Comparison of ENCODE assay signal across 9 cellular contexts in the genomic region with DNA sequence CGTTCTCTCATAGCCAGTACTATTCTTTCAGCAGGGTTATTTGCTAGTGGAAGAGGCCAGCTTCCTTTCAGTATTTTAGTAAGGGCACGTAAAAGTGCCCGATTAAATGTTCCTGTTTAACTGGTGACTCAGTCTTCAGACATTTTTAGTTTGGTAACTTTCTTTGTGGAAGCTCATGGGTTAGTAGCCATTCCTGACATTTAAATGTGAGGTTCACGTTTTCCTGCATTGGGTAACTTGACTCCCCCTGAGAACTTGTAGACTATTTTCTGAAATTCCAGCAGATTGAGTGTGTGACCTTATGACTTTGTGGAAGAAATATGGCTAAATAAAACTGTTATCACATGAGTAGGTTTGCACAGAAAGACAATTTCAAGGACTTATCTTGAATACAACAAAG. TPM values are rescaled to one million over a fixed set of nuclear protein-coding genes. Genes with fewer than 3 reads are reported as not detected.
DNase-seq lines count a peak whose midpoint lies in the region; ATAC-seq, FAIRE-seq and TF ChIP-seq lines count a peak whose summit lies in the region.
"Had no signal": no experiment of that assay in that cellular context is flagged by ENCODE, and none has a peak within 500 bp of the region (broad histone marks: within the 10 kb centered on the region; RNA-seq: fewer than 3 reads in every experiment).

No MANE protein-coding gene starts in this region.

- H3K4me1 Mint-ChIP-seq in activated naive CD8-positive, alpha-beta T cell treated with anti-CD3 and anti-CD28 coated beads, Interleukin-2, amount 50 U/mL, for 24 hours: peaks cover 49% of the 10 kb centered on the region

- no peaks in the 10 kb centered on the region for H3K9me3 ChIP-seq in A549
- H3K9me3 ChIP-seq in MM.1S (replicated peaks; ENCODE audit: insufficient read depth, low read length): no peaks in the 10 kb centered on the region
- H3K9me3 ChIP-seq in muscle layer of colon (ENCODE audit: low read length): no peaks in the 10 kb centered on the region
- H3K9me3 ChIP-seq: BLaER1 had no signal

- no peaks in the 10 kb centered on the region for H3K27me3 Mint-ChIP-seq in activated naive CD8-positive, alpha-beta T cell treated with anti-CD3 and anti-CD28 coated beads, Interleukin-2, amount 50 U/mL, for 24 hours

- H2AFZ ChIP-seq in MM.1S (ENCODE audit: low read length): no peak overlapping the region

- no peaks in the 10 kb centered on the region for H3K9me3 Mint-ChIP-seq in activated naive CD8-positive, alpha-beta T cell treated with anti-CD3 and anti-CD28 coated beads, Interleukin-2, amount 50 U/mL, for 24 hours

- peak overlapping the region; percentile 85 to 88 for H3K27ac ChIP-seq in A549
- H3K27ac ChIP-seq in MM.1S (ENCODE audit: low read length): peak overlapping the region; percentile 94
- peak overlapping the region; percentile 54 for H3K27ac ChIP-seq in muscle layer of colon (ENCODE audit: low read depth, low read length)
- H3K27ac ChIP-seq: BLaER1 had no signal

- no peaks in the 10 kb centered on the region for H4K20me1 ChIP-seq in MM.1S (ENCODE audit: insufficient read depth, low read length)

- no peak for TF ChIP-seq CTCF in A549 (IDR thresholded peaks at IDR 0.05)
- no peak for TF ChIP-seq CTCF in MM.1S (IDR thresholded peaks at IDR 0.05; ENCODE audit: low read length)
- TF ChIP-seq CTCF in epithelial cell of proximal tubule (conservative IDR thresholded peaks at IDR 0.05; ENCODE audit: low read depth, low read length): no peak

- peaks cover 29% of the 10 kb centered on the region for H3K36me3 Mint-ChIP-seq in activated naive CD8-positive, alpha-beta T cell treated with anti-CD3 and anti-CD28 coated beads, Interleukin-2, amount 50 U/mL, for 24 hours (ENCODE audit: low read depth)

- H3K4me3 ChIP-seq in A549 (no peak overlapping the region), MM.1S (ENCODE audit: low read length) (peak overlapping the region; percentile 39), epithelial cell of proximal tubule (ENCODE audit: low read depth, low read length) (no peak overlapping the region), muscle layer of colon (ENCODE audit: low read depth in 1 of 2, low read length in 2 of 2) (no peak overlapping the region)
- H3K4me3 ChIP-seq: BLaER1 had no signal

- H3K4me1 ChIP-seq in A549: peaks cover 88% of the 10 kb centered on the region
- H3K4me1 ChIP-seq in MM.1S (ENCODE audit: low read length): peaks cover 58% of the 10 kb centered on the region
- H3K4me1 ChIP-seq in muscle layer of colon (ENCODE audit: insufficient read depth, low read length): peaks cover 68% of the 10 kb centered on the region
- H3K4me1 ChIP-seq: BLaER1 had no signal

- no peaks in the 10 kb centered on the region for H3K9me2 ChIP-seq in MM.1S (replicated peaks; ENCODE audit: insufficient read depth, low read length)

- no peak overlapping the region for H3K4me3 Mint-ChIP-seq in activated naive CD8-positive, alpha-beta T cell treated with anti-CD3 and anti-CD28 coated beads, Interleukin-2, amount 50 U/mL, for 24 hours

- H3K4me2 ChIP-seq in A549: peak overlapping the region; percentile 46
- peak overlapping the region; percentile 96 for H3K4me2 ChIP-seq in MM.1S (ENCODE audit: low read depth, low read length)
- H3K4me2 ChIP-seq: BLaER1 had no signal

- H3F3A ChIP-seq in MM.1S (ENCODE audit: insufficient read depth, low read length): peaks cover 29% of the 10 kb centered on the region

- peaks cover 87% of the 10 kb centered on the region for H3K79me2 ChIP-seq in MM.1S (ENCODE audit: low read length)

- peak overlapping the region; percentile 64 for H3K9ac ChIP-seq in MM.1S (ENCODE audit: low read length)
- H3K9ac ChIP-seq in muscle layer of colon (ENCODE audit: low read length): no peak overlapping the region
- H3K9ac ChIP-seq: BLaER1 had no signal

- FAIRE-seq in A549 (lab: Jason Lieb, UNC): peak; percentile 93

- peak in 1 of 2 experiments; percentile 75 for DNase-seq in A549 (ENCODE audit: low read depth in 1 of 2, low spot score in 1 of 2)
- no peak for DNase-seq in MM.1S
- peak; percentile 93 for DNase-seq in epithelial cell of proximal tubule (ENCODE audit: low read depth)
- DNase-seq in stimulated activated CD4-positive, alpha-beta T cell treated with anti-CD3 and anti-CD28 coated beads, Interleukin-4, amount 100 ng/mL, for 24 hours: no peak
- DNase-seq in GM19238 (ENCODE audit: insufficient read length, low spot score): no peak
- no peak for DNase-seq in activated naive CD8-positive, alpha-beta T cell treated with anti-CD3 and anti-CD28 coated beads, Interleukin-2, amount 50 U/mL, for 24 hours

- CTCF ChIA-PET in A549 (lab: Yijun Ruan, JAX): interaction anchor here (0.8 to 11.8 kb wide), 12 partner anchors 12 to 72 kb away, joined by 3 to 187 read pairs (median 8); partner anchors contain the start of gene ABHD2

- H3K27ac Mint-ChIP-seq in activated naive CD8-positive, alpha-beta T cell treated with anti-CD3 and anti-CD28 coated beads, Interleukin-2, amount 50 U/mL, for 24 hours: no peak overlapping the region

- 3% methylated on average over 4 of the region's 4 CpGs for WGBS in A549 (ENCODE audit: missing lambda C conversion rate)

- POLR2A ChIA-PET in A549 (lab: Yijun Ruan, JAX): interaction anchor here (1.1 to 2.2 kb wide), 5 partner anchors 10 to 17 kb away, joined by 3 to 10 read pairs (median 8); partner anchors contain the start of gene ABHD2

- TF ChIP-seq EP300 in A549 (IDR thresholded peaks at IDR 0.05): peak; percentile 79 to 85; a peak in 3 of 5 replicates

- peak in 1 of 2 experiments; percentile 18; a peak in 3 of 6 replicates for ATAC-seq in A549
- no peak for ATAC-seq in activated CD4-positive, CD25-positive, alpha-beta regulatory T cell treated with anti-CD3 and anti-CD28 coated beads, Interleukin-2, amount 50 U/mL, for 24 hours
- no peak for ATAC-seq in activated naive CD8-positive, alpha-beta T cell treated with anti-CD3 and anti-CD28 coated beads, Interleukin-2, amount 50 U/mL, for 24 hours

- no peak for TF ChIP-seq POLR2A in A549 (IDR thresholded peaks at IDR 0.05; ENCODE audit: low read length)

- no peak; a peak in 1 of 5 replicates for TF ChIP-seq RAD21 in A549 (conservative IDR thresholded peaks at IDR 0.05 in 1 of 2, IDR thresholded peaks at IDR 0.05 in 1 of 2)

- H3K36me3 ChIP-seq in MM.1S (replicated peaks; ENCODE audit: insufficient read depth, low read length): peaks cover 7% of the 10 kb centered on the region; the same call in 1 of the 2 replicates
- peaks cover 9% of the 10 kb centered on the region for H3K36me3 ChIP-seq in muscle layer of colon (ENCODE audit: insufficient read depth, low read length)

- no peaks in the 10 kb centered on the region for H3K27me3 ChIP-seq in MM.1S (replicated peaks; ENCODE audit: insufficient read depth, low read length)
- no peaks in the 10 kb centered on the region for H3K27me3 ChIP-seq in muscle layer of colon (ENCODE audit: control insufficient read depth in 1 of 2, insufficient read depth in 2 of 2, low read length in 2 of 2)
- H3K27me3 ChIP-seq: BLaER1 had no signal

TF ChIP-seq in A549, 52 proteins besides CTCF, POLR2A, EP300 and RAD21 (continues in another document):
- TF ChIP-seq SMC3 (IDR thresholded peaks at IDR 0.05) (0 out of 3 replicates have a peak, but pooled peaks have one; percentile 11), JUNB (IDR thresholded peaks at IDR 0.05) (peak; percentile 90), REST (IDR thresholded peaks at IDR 0.05) (no peak), RARB (CRISPR knock-in tag; IDR thresholded peaks at IDR 0.05) (0 out of 2 replicates have a peak, but pooled peaks have one; percentile 54), FOSL2 (IDR thresholded peaks at IDR 0.05) (peak; percentile 89), FOSL2 (CRISPR knock-in tag; IDR thresholded peaks at IDR 0.05) (peak; percentile 91), CEBPB (IDR thresholded peaks at IDR 0.05) (peak; percentile 78 to 87), CBX2 (IDR thresholded peaks at IDR 0.05; ENCODE audit: borderline replicate concordance, low read depth) (no peak), MYC (IDR thresholded peaks at IDR 0.05; ENCODE audit: borderline replicate concordance, low read length) (0 out of 2 replicates have a peak, but pooled peaks have one; percentile 67), GATA3 (IDR thresholded peaks at IDR 0.05; ENCODE audit: borderline replicate concordance) (peak; percentile 69; the same call in 1 of the 2 replicates)
- TF ChIP-seq, protein P1, sequence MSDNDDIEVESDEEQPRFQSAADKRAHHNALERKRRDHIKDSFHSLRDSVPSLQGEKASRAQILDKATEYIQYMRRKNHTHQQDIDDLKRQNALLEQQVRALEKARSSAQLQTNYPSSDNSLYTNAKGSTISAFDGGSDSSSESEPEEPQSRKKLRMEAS (IDR thresholded peaks at IDR 0.05): peak; percentile 75; the same call in 1 of the 2 replicates

RNA-seq across cellular contexts. Expression of gene ABHD2, which starts 16.9 kb away (rescaled TPM):
- 63.3 and 76.4 TPM in 2 replicates for polyA plus RNA-seq in A549 (2011; rRNA removed)
- polyA plus RNA-seq in A549 (2012; cell fraction: cytosol; rRNA removed): 31.8 and 36.7 TPM in 2 replicates
- 30.7 and 39.5 TPM in 2 replicates for polyA plus RNA-seq in A549 (2012; cell fraction: nucleus; rRNA removed)
- polyA plus RNA-seq in A549 (2017; fragmentation: RNase III; extraction: RNeasy Plus Mini Kit Qiagen cat#74134 plus additional on column Dnase treatment): 33.1 to 41.0 TPM (median 36.2 TPM) in 3 replicates
- polyA minus RNA-seq in A549 (2011; rRNA and poly(A)+ RNA removed): 194 and 230 TPM in 2 replicates
- total RNA-seq in epithelial cell of proximal tubule: 32.9 and 45.9 TPM in 2 replicates
